ENCODE assay signal across 15 cellular contexts in genomic region chr13:39095500-39095899, GRCh38. TPM values are rescaled to one million over a fixed set of nuclear protein-coding genes. Genes with fewer than 3 reads are reported as not detected.
DNase-seq lines count a peak whose midpoint lies in the region; ATAC-seq and TF ChIP-seq lines count a peak whose summit lies in the region.
"Had no signal": no experiment of that assay in that cellular context is flagged by ENCODE, and none has a peak within 500 bp of the region (broad histone marks: within the 10 kb centered on the region; RNA-seq: fewer than 3 reads in every experiment).

No MANE protein-coding gene starts in this region.

- TF ChIP-seq CTCF in chondrocyte (IDR thresholded peaks at IDR 0.05) = no peak

- peaks cover 45% of the 10 kb centered on the region for H3K4me1 Mint-ChIP-seq in stimulated activated naive CD8-positive, alpha-beta T cell treated with anti-CD3 and anti-CD28 coated beads, Interleukin-15, amount 100 ng/mL, for 72 hours
- H3K4me1 Mint-ChIP-seq in chondrocyte (ENCODE audit: low read depth) = no peaks in the 10 kb centered on the region
- H3K4me1 Mint-ChIP-seq: IgD-negative memory B cell had no signal

- no peak overlapping the region for H2BK5ac ChIP-seq in mesenchymal stem cell (ENCODE audit: low read depth, low read length, poor library complexity, severe bottlenecking)

- H3K36me3 Mint-ChIP-seq in chondrocyte (ENCODE audit: low read depth) = no peaks in the 10 kb centered on the region
- H3K36me3 Mint-ChIP-seq: IgD-negative memory B cell, type B pancreatic cell had no signal

- H2AFZ ChIP-seq in mesenchymal stem cell (ENCODE audit: low read depth, low read length) = no peak overlapping the region

- H3K18ac ChIP-seq in mesenchymal stem cell (ENCODE audit: low read depth in 1 of 2, low read length in 2 of 2) = no peak overlapping the region

- no peak overlapping the region for H3K9ac ChIP-seq in mesenchymal stem cell (ENCODE audit: low read length)

- H3K9me3 ChIP-seq in mesenchymal stem cell (ENCODE audit: control insufficient read depth, low read length) = no peaks in the 10 kb centered on the region

- ATAC-seq in GM21576 (IDR thresholded peaks at IDR 0.05; ENCODE audit: unreplicated experiment) = peak; percentile 58
- peak; percentile 95 for ATAC-seq in stimulated activated naive CD8-positive, alpha-beta T cell treated with anti-CD3 and anti-CD28 coated beads, Interleukin-15, amount 100 ng/mL, for 72 hours

- H3K9me3 Mint-ChIP-seq in stimulated activated naive CD8-positive, alpha-beta T cell treated with anti-CD3 and anti-CD28 coated beads, Interleukin-15, amount 100 ng/mL, for 72 hours = peaks cover 5 to 6% of the 10 kb centered on the region in 2 donors
- H3K9me3 Mint-ChIP-seq in chondrocyte (ENCODE audit: low read depth) = no peaks in the 10 kb centered on the region
- H3K9me3 Mint-ChIP-seq: IgD-negative memory B cell, type B pancreatic cell had no signal

- H2BK15ac ChIP-seq in mesenchymal stem cell (ENCODE audit: low read depth, poor library complexity, severe bottlenecking) = no peak overlapping the region

- no peak overlapping the region for H2BK120ac ChIP-seq in mesenchymal stem cell (ENCODE audit: low read depth, low read length)

- H3K27ac Mint-ChIP-seq in stimulated activated naive CD8-positive, alpha-beta T cell treated with anti-CD3 and anti-CD28 coated beads, Interleukin-15, amount 100 ng/mL, for 72 hours = peak overlapping the region; percentile 82 to 90
- no peak overlapping the region for H3K27ac Mint-ChIP-seq in chondrocyte (ENCODE audit: unreplicated experiment)
- H3K27ac Mint-ChIP-seq: IgD-negative memory B cell, progenitor cell of endocrine pancreas, type B pancreatic cell had no signal

- H4K91ac ChIP-seq in mesenchymal stem cell (ENCODE audit: low read length) = no peak overlapping the region

- peak overlapping the region; percentile 37 to 49 for H3K4me3 Mint-ChIP-seq in stimulated activated naive CD8-positive, alpha-beta T cell treated with anti-CD3 and anti-CD28 coated beads, Interleukin-15, amount 100 ng/mL, for 72 hours
- no peak overlapping the region for H3K4me3 Mint-ChIP-seq in chondrocyte (ENCODE audit: unreplicated experiment)
- H3K4me3 Mint-ChIP-seq: IgD-negative memory B cell, type B pancreatic cell had no signal

- no peak overlapping the region for H4K8ac ChIP-seq in mesenchymal stem cell (ENCODE audit: low read length)

- 100% methylated on average over 1 of the region's 2 CpGs for WGBS in mesenchymal stem cell

- no peaks in the 10 kb centered on the region for H3K4me1 ChIP-seq in mesenchymal stem cell (ENCODE audit: control insufficient read depth, insufficient read depth, low read depth, low read length)

- no peak overlapping the region for H2AK5ac ChIP-seq in mesenchymal stem cell (ENCODE audit: low read length, severe bottlenecking)

- H3K4me3 ChIP-seq in mesenchymal stem cell (ENCODE audit: insufficient read depth in 1 of 2, low read depth in 1 of 2, low read length in 2 of 2) = no peak overlapping the region
- H3K4me3 ChIP-seq: SJCRH30 had no signal

- peaks cover 13% of the 10 kb centered on the region for H3K27me3 Mint-ChIP-seq in stimulated activated naive CD8-positive, alpha-beta T cell treated with anti-CD3 and anti-CD28 coated beads, Interleukin-15, amount 100 ng/mL, for 72 hours
- H3K27me3 Mint-ChIP-seq in chondrocyte (ENCODE audit: low read depth) = peaks cover 8% of the 10 kb centered on the region
- H3K27me3 Mint-ChIP-seq: progenitor cell of endocrine pancreas, type B pancreatic cell had no signal

- H3K4ac ChIP-seq in mesenchymal stem cell (ENCODE audit: low read depth in 1 of 2, low read length in 2 of 2) = no peak overlapping the region

- H3K14ac ChIP-seq in mesenchymal stem cell (ENCODE audit: low read length in 2 of 2) = no peak overlapping the region

- H3K79me1 ChIP-seq in mesenchymal stem cell (replicated peaks; ENCODE audit: low read length, poor library complexity, severe bottlenecking) = no peaks in the 10 kb centered on the region

- no peak overlapping the region for H3K27ac ChIP-seq in mesenchymal stem cell (ENCODE audit: low read length, poor library complexity, severe bottlenecking)
- H3K27ac ChIP-seq: SJCRH30 had no signal

- H3K4me2 ChIP-seq in mesenchymal stem cell (ENCODE audit: low read length, poor library complexity, severe bottlenecking) = no peak overlapping the region

- H3K27me3 ChIP-seq in mesenchymal stem cell (ENCODE audit: control insufficient read depth in 1 of 2, insufficient read depth in 1 of 2, low read length in 2 of 2) = no peaks in the 10 kb centered on the region
- H3K27me3 ChIP-seq: SJCRH30 had no signal

- H2BK12ac ChIP-seq in mesenchymal stem cell (ENCODE audit: low read length in 2 of 2) = no peak overlapping the region

- no peak overlapping the region for H3K23ac ChIP-seq in mesenchymal stem cell (ENCODE audit: low read length in 2 of 2)

- DNase-seq in stimulated activated CD4-positive, alpha-beta T cell treated with anti-CD3 and anti-CD28 coated beads, Interleukin-15, amount 100 ng/mL, for 24 hours = peak; percentile 21
- DNase-seq in stimulated activated CD4-positive, alpha-beta T cell treated with anti-CD3 and anti-CD28 coated beads, Interleukin-2, amount 100 ng/mL, for 24 hours = no peak
- DNase-seq in NAMALWA (ENCODE audit: low spot score) (peak; percentile 45), GM19240 (ENCODE audit: insufficient read length, low spot score) (no peak), mesenchymal stem cell (no peak), chondrocyte (ENCODE audit: low spot score) (no peak)
- no peak for DNase-seq in stimulated activated naive CD8-positive, alpha-beta T cell treated with anti-CD3 and anti-CD28 coated beads, Interleukin-15, amount 100 ng/mL, for 72 hours
- DNase-seq: DMS53; NCI-H226; stimulated activated CD8-positive, alpha-beta memory T cell treated with anti-CD3 and anti-CD28 coated beads, Interleukin-4, amount 100 ng/mL, for 48 hours had no signal

- H3K36me3 ChIP-seq in mesenchymal stem cell (ENCODE audit: control insufficient read depth in 1 of 2, insufficient read depth in 2 of 2, low read depth in 1 of 2, low read length in 2 of 2) = no peaks in the 10 kb centered on the region
- H3K36me3 ChIP-seq: SJCRH30 had no signal

RNA-seq across cellular contexts. Expression of gene NHLRC3, which starts 57.2 kb away (rescaled TPM):
- polyA plus RNA-seq in mesenchymal stem cell (2013, experiment 1 of 2) = 11.7 TPM
- polyA plus RNA-seq in mesenchymal stem cell (2013, experiment 2 of 2) = 11.3 TPM
- 18.2 to 22.8 TPM (median 20.2 TPM) in 3 replicates for total RNA-seq in chondrocyte

RNA-seq across cellular contexts. Expression of gene PROSER1, which starts 57.6 kb away (rescaled TPM):
- polyA plus RNA-seq in mesenchymal stem cell (2013, experiment 1 of 2) = 31.7 TPM
- polyA plus RNA-seq in mesenchymal stem cell (2013, experiment 2 of 2) = 30.4 TPM
- total RNA-seq in chondrocyte = 19.4 to 24.1 TPM (median 23.4 TPM) in 3 replicates

Comparison
In these comparisons a context has a peak if more than half of its experiments do, and no peak if none do; other contexts are left out.
1. DNase-seq: peak in stimulated activated CD4-positive, alpha-beta T cell treated with anti-CD3 and anti-CD28 coated beads, Interleukin-15, amount 100 ng/mL, for 24 hours (single experiment) and NAMALWA (single experiment); none in stimulated activated CD4-positive, alpha-beta T cell treated with anti-CD3 and anti-CD28 coated beads, Interleukin-2, amount 100 ng/mL, for 24 hours (0 of 2), stimulated activated naive CD8-positive, alpha-beta T cell treated with anti-CD3 and anti-CD28 coated beads, Interleukin-15, amount 100 ng/mL, for 72 hours (0 of 2), GM19240 (single experiment), mesenchymal stem cell (single experiment) and chondrocyte (single experiment).